In genomic region chr11:64305691-64306562, GRCh38 we compare ENCODE assay signal across 8 cellular contexts. TPM values are rescaled to one million over a fixed set of nuclear protein-coding genes. Genes with fewer than 3 reads are reported as not detected.
A peak's percentile ranks its signal among the peaks of the same experiment; 100 is the strongest.
DNase-seq lines count a peak whose midpoint lies in the region; ATAC-seq, FAIRE-seq and TF ChIP-seq lines count a peak whose summit lies in the region.

No MANE protein-coding gene starts in this region.

- peak; percentile 37 to 43 for ATAC-seq in A549
- peak; percentile 31 for ATAC-seq in GM18517 (IDR thresholded peaks at IDR 0.05; ENCODE audit: unreplicated experiment)
- peak; percentile 14 for ATAC-seq in HG03175 (IDR thresholded peaks at IDR 0.05; ENCODE audit: unreplicated experiment)
- peak; percentile 10 for ATAC-seq in PC-3

- TF ChIP-seq CTCF in A549 (IDR thresholded peaks at IDR 0.05), result peak; percentile 61
- TF ChIP-seq CTCF in PC-3 (conservative IDR thresholded peaks at IDR 0.05; ENCODE audit: low read depth, low read length), result peak; percentile 63
- no peak for TF ChIP-seq CTCF in fibroblast of pulmonary artery (IDR thresholded peaks at IDR 0.05; ENCODE audit: low read length, missing control alignments)
- peak in 1 of 2 donors; percentile 7 for TF ChIP-seq CTCF in suprapubic skin (IDR thresholded peaks at IDR 0.05)

- peaks cover 39% of the 10 kb centered on the region for H3K79me2 ChIP-seq in PC-3 (ENCODE audit: low read length)

- BruUV-seq in PC-3 (replicated peaks; lab: Mats Ljungman, UMichigan), result no TSS peak

- intact Hi-C loops in PC-3 (cut with micrococcal nuclease), result loop anchor here (1.0 to 2.0 kb wide), 6 partner anchors 11 to 120 kb away; partner anchors contain the start of genes FKBP2, STIP1 and TRMT112

- no peaks in the 10 kb centered on the region for H3K9me2 ChIP-seq in PC-3 (replicated peaks; ENCODE audit: low read length)

- TF ChIP-seq EP300 in A549 (IDR thresholded peaks at IDR 0.05) (no peak), suprapubic skin (IDR thresholded peaks at IDR 0.05) (no peak)

- peaks cover 20% of the 10 kb centered on the region for H3K4me1 ChIP-seq in A549
- H3K4me1 ChIP-seq in PC-3 (ENCODE audit: insufficient read depth, low read length), result peaks cover 20% of the 10 kb centered on the region
- H3K4me1 ChIP-seq in neuron (ENCODE audit: insufficient read depth, low read length), result peaks cover 15% of the 10 kb centered on the region
- H3K4me1 ChIP-seq in suprapubic skin, result peaks cover 40% of the 10 kb centered on the region

- 4% methylated on average over 12 of the region's 71 CpGs for WGBS in A549 (ENCODE audit: missing lambda C conversion rate)
- 2% methylated on average over 33 of the region's 71 CpGs for WGBS in suprapubic skin

- TF ChIP-seq RAD21 in A549 (conservative IDR thresholded peaks at IDR 0.05 in 1 of 2, IDR thresholded peaks at IDR 0.05 in 1 of 2), result peak in 1 of 2 experiments; percentile 49; a peak in 2 of 5 replicates

- peak; percentile 61 for TF ChIP-seq POLR2A in A549 (IDR thresholded peaks at IDR 0.05; ENCODE audit: low read length)
- TF ChIP-seq POLR2A in suprapubic skin (IDR thresholded peaks at IDR 0.05), result no peak

- CTCF ChIA-PET in A549 (lab: Yijun Ruan, JAX), result interaction anchor here (1.3 to 20.7 kb wide), 9 partner anchors 9 to 113 kb away, joined by 3 to 996 read pairs (median 68); partner anchors contain the start of genes BAD, CCDC88B, FKBP2 and GPR137
- CTCF ChIA-PET in PC-3 (lab: Charles Lee), result interaction anchor here (0.6 to 2.0 kb wide), 2 partner anchors 49 to 92 kb away, joined by 6 to 20 read pairs; no protein-coding TSS in a partner anchor

- H2AFZ ChIP-seq in PC-3 (ENCODE audit: low read length), result peak overlapping the region; percentile 66
- H2AFZ ChIP-seq in neuron (ENCODE audit: low read depth, low read length), result no peak overlapping the region

- H3K4me2 ChIP-seq in A549, result peak overlapping the region; percentile 99
- peak overlapping the region; percentile 91 for H3K4me2 ChIP-seq in PC-3 (ENCODE audit: low read length)

- POLR2A ChIA-PET in A549 (lab: Yijun Ruan, JAX) (interaction anchor here (0.6 to 2.8 kb wide), 7 partner anchors 12 to 423 kb away, joined by 3 to 34 read pairs (median 3); partner anchors contain the start of genes BAD, GPR137, PRDX5 and TRMT112), PC-3 (lab: Charles Lee; ENCODE audit: unreplicated experiment) (interaction anchor here (1.6 kb wide), 1 partner anchor 12 kb away, joined by 27 read pairs; the partner anchor contains the start of genes PRDX5 and TRMT112)

- H3K9me3 ChIP-seq in A549 (no peaks in the 10 kb centered on the region), PC-3 (ENCODE audit: low read length) (no peaks in the 10 kb centered on the region), neuron (ENCODE audit: low read length) (no peaks in the 10 kb centered on the region), suprapubic skin (no peaks in the 10 kb centered on the region)

- no peaks in the 10 kb centered on the region for H3K27me3 ChIP-seq in PC-3 (ENCODE audit: low read length)
- H3K27me3 ChIP-seq in neuron (ENCODE audit: insufficient read depth, low read length), result no peaks in the 10 kb centered on the region
- peaks cover under 1% of the 10 kb centered on the region for H3K27me3 ChIP-seq in suprapubic skin

- H3K4me3 ChIP-seq in A549 (peak overlapping the region; percentile 73), PC-3 (ENCODE audit: low read length) (peak overlapping the region; percentile 81), fibroblast of pulmonary artery (replicated peaks; ENCODE audit: low read depth, low read length) (peak overlapping the region; percentile 74), neuron (ENCODE audit: low read length) (peak overlapping the region; percentile 52), suprapubic skin (peak overlapping the region; percentile 84)

- DNase-seq in A549 (ENCODE audit: low read depth in 1 of 2, low spot score in 1 of 2), result peak; percentile 38 to 82
- peak; percentile 73 for DNase-seq in PC-3
- peak; percentile 80 to 85 for DNase-seq in activated T-cell treated with anti-CD3 and anti-CD28 coated beads, Interleukin-2, amount 50 U/mL, for 48 hours
- DNase-seq in fibroblast of pulmonary artery (ENCODE audit: low read depth), result peak; percentile 36
- DNase-seq in suprapubic skin (ENCODE audit: low spot score in 2 of 2), result peak in 1 of 2 donors; percentile 84

- no peaks in the 10 kb centered on the region for H3K36me3 ChIP-seq in PC-3 (ENCODE audit: low read depth, low read length)
- no peaks in the 10 kb centered on the region for H3K36me3 ChIP-seq in neuron (ENCODE audit: insufficient read depth, low read length)
- H3K36me3 ChIP-seq in suprapubic skin, result no peaks in the 10 kb centered on the region

- no peaks in the 10 kb centered on the region for H4K20me1 ChIP-seq in PC-3 (ENCODE audit: low read length)

- no peak for FAIRE-seq in A549 (lab: Jason Lieb, UNC)

- no peaks in the 10 kb centered on the region for H3F3A ChIP-seq in PC-3 (ENCODE audit: low read length, unreplicated experiment)

- H3K9ac ChIP-seq in PC-3 (ENCODE audit: low read length), result peak overlapping the region; percentile 88

- peak overlapping the region; percentile 85 to 94 for H3K27ac ChIP-seq in A549
- H3K27ac ChIP-seq in PC-3 (ENCODE audit: low read length), result peak overlapping the region; percentile 74
- peak overlapping the region; percentile 96 for H3K27ac ChIP-seq in suprapubic skin

TF ChIP-seq in A549, 52 proteins besides CTCF, POLR2A, EP300 and RAD21 (continues in another document):
- TF ChIP-seq JUN (IDR thresholded peaks at IDR 0.05), result peak in 1 of 2 experiments; percentile 50; a peak in 1 of 5 replicates
- peak; percentile 61 for TF ChIP-seq SMC3 (IDR thresholded peaks at IDR 0.05)
- peak; percentile 73 for TF ChIP-seq FOSB (CRISPR knock-in tag; IDR thresholded peaks at IDR 0.05)
- TF ChIP-seq MYC (IDR thresholded peaks at IDR 0.05; ENCODE audit: borderline replicate concordance, low read length), result 0 out of 2 replicates have a peak, but pooled peaks have one; percentile 39

RNA-seq across cellular contexts. Expression of gene ESRRA, which starts 0.6 kb away (rescaled TPM):
- 13.9 and 15.2 TPM in 2 replicates for polyA plus RNA-seq in A549 (2011; rRNA removed)
- 30.4 and 39.1 TPM in 2 replicates for polyA plus RNA-seq in A549 (2012; cell fraction: cytosol; rRNA removed)
- polyA plus RNA-seq in A549 (2012; cell fraction: nucleus; rRNA removed), result 43.3 and 53.6 TPM in 2 replicates
- polyA plus RNA-seq in A549 (2017; fragmentation: RNase III; extraction: RNeasy Plus Mini Kit Qiagen cat#74134 plus additional on column Dnase treatment), result 30.9 to 35.5 TPM (median 33.5 TPM) in 3 replicates
- polyA minus RNA-seq in A549 (2011; rRNA and poly(A)+ RNA removed), result 11.4 and 19.0 TPM in 2 replicates
- 111 and 114 TPM in 2 replicates for total RNA-seq in PC-3 (2014; rRNA removed)
- total RNA-seq in suprapubic skin, result 10 to 100 TPM; 65.0 to 93.6 (median 74.3) TPM

RNA-seq across cellular contexts. Expression of gene CATSPERZ, which starts 5.8 kb away (rescaled TPM):
- polyA plus RNA-seq in A549 (2011; rRNA removed), result 1.9 TPM in 2 replicates
- 5.9 TPM in 2 replicates for polyA plus RNA-seq in A549 (2012; cell fraction: cytosol; rRNA removed)
- polyA plus RNA-seq in A549 (2012; cell fraction: nucleus; rRNA removed), result 1.7 and 4.2 TPM in 2 replicates
- 3.4 to 4.7 TPM (median 4.1 TPM) in 3 replicates for polyA plus RNA-seq in A549 (2017; fragmentation: RNase III; extraction: RNeasy Plus Mini Kit Qiagen cat#74134 plus additional on column Dnase treatment)
- polyA minus RNA-seq in A549 (2011; rRNA and poly(A)+ RNA removed), result not detected in 2 replicates
- total RNA-seq in PC-3 (2014; rRNA removed), result 9.2 and 11.2 TPM in 2 replicates
- not detected for total RNA-seq in suprapubic skin

RNA-seq across cellular contexts. Expression of gene TRMT112, which starts 11.4 kb away (rescaled TPM):
- 305 and 363 TPM in 2 replicates for polyA plus RNA-seq in A549 (2011; rRNA removed)
- polyA plus RNA-seq in A549 (2012; cell fraction: cytosol; rRNA removed), result 405 and 507 TPM in 2 replicates
- 233 and 467 TPM in 2 replicates for polyA plus RNA-seq in A549 (2012; cell fraction: nucleus; rRNA removed)
- 424 to 447 TPM (median 440 TPM) in 3 replicates for polyA plus RNA-seq in A549 (2017; fragmentation: RNase III; extraction: RNeasy Plus Mini Kit Qiagen cat#74134 plus additional on column Dnase treatment)
- polyA minus RNA-seq in A549 (2011; rRNA and poly(A)+ RNA removed), result 74.2 and 84.5 TPM in 2 replicates
- total RNA-seq in PC-3 (2014; rRNA removed), result 812 and 815 TPM in 2 replicates
- 100 to 1,000 TPM; 170 to 332 (median 255) TPM for total RNA-seq in suprapubic skin

RNA-seq across cellular contexts. Expression of gene PRDX5, which starts 12.0 kb away (rescaled TPM):
- polyA plus RNA-seq in A549 (2011; rRNA removed) (305 and 377 TPM in 2 replicates), A549 (2017; fragmentation: RNase III; extraction: RNeasy Plus Mini Kit Qiagen cat#74134 plus additional on column Dnase treatment) (442 to 500 TPM (median 491 TPM) in 3 replicates)
- 572 and 685 TPM in 2 replicates for polyA plus RNA-seq in A549 (2012; cell fraction: cytosol; rRNA removed)
- polyA plus RNA-seq in A549 (2012; cell fraction: nucleus; rRNA removed), result 250 and 325 TPM in 2 replicates
- polyA minus RNA-seq in A549 (2011; rRNA and poly(A)+ RNA removed), result 81.0 and 91.2 TPM in 2 replicates
- total RNA-seq in PC-3 (2014; rRNA removed) (467 and 585 TPM in 2 replicates), suprapubic skin (100 to 1,000 TPM; 130 to 227 (median 187) TPM)

RNA-seq across cellular contexts. Expression of gene KCNK4, which starts 14.8 kb away (rescaled TPM):
- polyA plus RNA-seq in A549 (2011; rRNA removed) (not detected in 2 replicates), A549 (2017; fragmentation: RNase III; extraction: RNeasy Plus Mini Kit Qiagen cat#74134 plus additional on column Dnase treatment) (0.12 to 0.28 TPM (median 0.17 TPM) in 3 replicates)
- 0.06 TPM in 1 of 2 replicates, not detected in the other for polyA plus RNA-seq in A549 (2012; cell fraction: cytosol; rRNA removed)
- polyA plus RNA-seq in A549 (2012; cell fraction: nucleus; rRNA removed), result 0.41 and 0.42 TPM in 2 replicates
- polyA minus RNA-seq in A549 (2011; rRNA and poly(A)+ RNA removed), result not detected in 2 replicates
- total RNA-seq in PC-3 (2014; rRNA removed) (1.2 TPM in 1 of 2 replicates, not detected in the other), suprapubic skin (not detected)
